1 cellular context compared by ENCODE assay signal in genomic region chr19:49929611-49930482, GRCh38.
A peak's percentile ranks its signal among the peaks of the same experiment; 100 is the strongest.
TF ChIP-seq lines count a peak whose summit lies in the region.

No MANE protein-coding gene starts in this region.

TF ChIP-seq in HepG2, 621 proteins besides CTCF, POLR2A, EP300 and RAD21 (continued from another document and continues in another):
- TF ChIP-seq ZNF619 (CRISPR knock-in tag; IDR thresholded peaks at IDR 0.05), result 0 out of 2 replicates have a peak, but pooled peaks have one; percentile 42
- TF ChIP-seq FIP1L1 (IDR thresholded peaks at IDR 0.05; ENCODE audit: borderline replicate concordance, insufficient read depth, low read depth, low read length), result 0 out of 2 replicates have a peak, but pooled peaks have one; percentile 79
- no peak for TF ChIP-seq CEBPZ (IDR thresholded peaks at IDR 0.05; ENCODE audit: low read length)
- peak; percentile 74; the same call in 1 of the 2 replicates for TF ChIP-seq TFDP1 (CRISPR knock-in tag; IDR thresholded peaks at IDR 0.05; ENCODE audit: borderline replicate concordance)
- TF ChIP-seq ZNF703 (CRISPR knock-in tag; IDR thresholded peaks at IDR 0.05; ENCODE audit: borderline replicate concordance), result peak; percentile 18; the same call in 1 of the 2 replicates
- no peak for TF ChIP-seq NONO (IDR thresholded peaks at IDR 0.05)
- peak; percentile 83 for TF ChIP-seq NONO (CRISPR knock-in tag; conservative IDR thresholded peaks at IDR 0.05)
- TF ChIP-seq RFX1 (IDR thresholded peaks at IDR 0.05), result no peak
- peak; percentile 99 for TF ChIP-seq DRAP1 (CRISPR knock-in tag; IDR thresholded peaks at IDR 0.05)
- TF ChIP-seq ZFP36L2 (CRISPR knock-in tag; IDR thresholded peaks at IDR 0.05), result no peak
- TF ChIP-seq ZNF281 (CRISPR knock-in tag; IDR thresholded peaks at IDR 0.05; ENCODE audit: borderline replicate concordance), result no peak
- no peak for TF ChIP-seq PAXIP1 (CRISPR knock-in tag; conservative IDR thresholded peaks at IDR 0.05)
- no peak; the same call in 1 of the 2 replicates for TF ChIP-seq POGZ (CRISPR knock-in tag; IDR thresholded peaks at IDR 0.05)
- TF ChIP-seq ZBTB8A (CRISPR knock-in tag; IDR thresholded peaks at IDR 0.05; ENCODE audit: borderline replicate concordance, low read depth), result no peak
- no peak for TF ChIP-seq JUNB (CRISPR knock-in tag; IDR thresholded peaks at IDR 0.05; ENCODE audit: borderline replicate concordance)
- TF ChIP-seq ZBTB49 (CRISPR knock-in tag; IDR thresholded peaks at IDR 0.05; ENCODE audit: borderline replicate concordance), result no peak
- no peak for TF ChIP-seq SNAPC4 (CRISPR knock-in tag; IDR thresholded peaks at IDR 0.05)
- no peak for TF ChIP-seq ZBTB21 (CRISPR knock-in tag; IDR thresholded peaks at IDR 0.05)
- no peak for TF ChIP-seq ZNF775 (CRISPR knock-in tag; IDR thresholded peaks at IDR 0.05; ENCODE audit: borderline replicate concordance)
- no peak for TF ChIP-seq ZBTB3 (CRISPR knock-in tag; IDR thresholded peaks at IDR 0.05; ENCODE audit: borderline replicate concordance, low read depth)
- no peak for TF ChIP-seq ZNF670 (CRISPR knock-in tag; IDR thresholded peaks at IDR 0.05; ENCODE audit: borderline replicate concordance)
- peak; percentile 75 for TF ChIP-seq GABPB1 (CRISPR knock-in tag; IDR thresholded peaks at IDR 0.05)
- no peak for TF ChIP-seq TFAP4 (IDR thresholded peaks at IDR 0.05; ENCODE audit: borderline replicate concordance, low read depth)
- TF ChIP-seq ZNF839 (CRISPR knock-in tag; IDR thresholded peaks at IDR 0.05; ENCODE audit: borderline replicate concordance), result no peak
- no peak for TF ChIP-seq SIN3B (IDR thresholded peaks at IDR 0.05; ENCODE audit: low read length)
- TF ChIP-seq ZNF530 (CRISPR knock-in tag; IDR thresholded peaks at IDR 0.05; ENCODE audit: low read depth), result no peak
- TF ChIP-seq ZNF792 (CRISPR knock-in tag; IDR thresholded peaks at IDR 0.05), result 0 out of 2 replicates have a peak, but pooled peaks have one; percentile 53
- TF ChIP-seq RNF2 (conservative IDR thresholded peaks at IDR 0.05; ENCODE audit: low read depth), result no peak; the same call in 1 of the 2 replicates
- TF ChIP-seq PREB (CRISPR knock-in tag; IDR thresholded peaks at IDR 0.05), result no peak
- TF ChIP-seq MYPOP (CRISPR knock-in tag; IDR thresholded peaks at IDR 0.05), result 0 out of 2 replicates have a peak, but pooled peaks have one; percentile 39
- no peak for TF ChIP-seq ZNF567 (CRISPR knock-in tag; IDR thresholded peaks at IDR 0.05; ENCODE audit: borderline replicate concordance)
- TF ChIP-seq CHD4 (IDR thresholded peaks at IDR 0.05; ENCODE audit: borderline replicate concordance, low read length), result no peak
- TF ChIP-seq PHB2 (IDR thresholded peaks at IDR 0.05; ENCODE audit: partially characterized antibody), result no peak
